19 cellular contexts compared by ENCODE assay signal in genomic region chr1:228836427-228836826, GRCh38.
DNase-seq lines count a peak whose midpoint lies in the region; ATAC-seq and TF ChIP-seq lines count a peak whose summit lies in the region.
"Had no signal": no experiment of that assay in that cellular context is flagged by ENCODE, and none has a peak within 500 bp of the region (broad histone marks: within the 10 kb centered on the region; RNA-seq: fewer than 3 reads in every experiment).

No MANE protein-coding gene starts in this region.

- H3K23ac ChIP-seq in trophoblast cell (ENCODE audit: low read length), result no peak overlapping the region

- H3K18ac ChIP-seq in trophoblast cell (ENCODE audit: low read length), result no peak overlapping the region

- peak overlapping the region; percentile 99 for H4K91ac ChIP-seq in trophoblast cell (ENCODE audit: low read depth, low read length)

- H4K12ac ChIP-seq in trophoblast cell (ENCODE audit: low read depth, low read length), result no peak overlapping the region

- H3K14ac ChIP-seq in trophoblast cell (ENCODE audit: low read length), result peak overlapping the region; percentile 57

- H3K36me3 ChIP-seq in body of pancreas (replicated peaks in 1 of 2; ENCODE audit: insufficient read depth in 1 of 2, low read depth in 2 of 2), result no peaks in the 10 kb centered on the region
- no peaks in the 10 kb centered on the region for H3K36me3 ChIP-seq in trophoblast cell (ENCODE audit: control insufficient read depth in 1 of 2, insufficient read depth in 2 of 2, low read length in 2 of 2)
- H3K36me3 ChIP-seq in testis (ENCODE audit: low read depth, missing control alignments), result no peaks in the 10 kb centered on the region
- H3K36me3 ChIP-seq: prostate gland had no signal

- no peak overlapping the region for H3K4me3 ChIP-seq in body of pancreas
- no peak overlapping the region for H3K4me3 ChIP-seq in trophoblast cell (ENCODE audit: low read depth, low read length)
- no peak overlapping the region for H3K4me3 ChIP-seq in testis
- H3K4me3 ChIP-seq: prostate gland had no signal

- H3K27ac Mint-ChIP-seq in T-helper 2 cell treated with Interferon-gamma antibody and Interleukin-4, amounts not matched to agents 5 μg/mL and 100 μg/mL, for 36 hours, result no peak overlapping the region
- H3K27ac Mint-ChIP-seq: activated naive CD8-positive, alpha-beta T cell treated with anti-CD3 and anti-CD28 coated beads, Interleukin-2, amount 50 U/mL, for 24 hours; CD4-positive, CD25-positive, alpha-beta regulatory T cell; stimulated activated effector memory CD8-positive, alpha-beta T cell treated with anti-CD3 and anti-CD28 coated beads, Interleukin-12 subunit alpha, Interleukin-12 subunit beta, amount 100 ng/mL, for 72 hours had no signal

- no peaks in the 10 kb centered on the region for H3K9me3 Mint-ChIP-seq in T-helper 2 cell treated with Interferon-gamma antibody and Interleukin-4, amounts not matched to agents 5 μg/mL and 100 μg/mL, for 36 hours
- H3K9me3 Mint-ChIP-seq: activated naive CD8-positive, alpha-beta T cell treated with anti-CD3 and anti-CD28 coated beads, Interleukin-2, amount 50 U/mL, for 24 hours; stimulated activated effector memory CD8-positive, alpha-beta T cell treated with anti-CD3 and anti-CD28 coated beads, Interleukin-12 subunit alpha, Interleukin-12 subunit beta, amount 100 ng/mL, for 72 hours had no signal

- WGBS in body of pancreas, 2 donors, result 46 to 57% methylated on average over 3 of the region's 3 CpGs
- no CpG with 5 or more reads among the region's 3 CpGs for WGBS in trophoblast cell (ENCODE audit: extremely low coverage, insufficient coverage, insufficient read length)
- WGBS in testis, 2 donors, result 63 to 79% methylated on average over 3 of the region's 3 CpGs

- no peaks in the 10 kb centered on the region for H3K36me3 Mint-ChIP-seq in T-helper 2 cell treated with Interferon-gamma antibody and Interleukin-4, amounts not matched to agents 5 μg/mL and 100 μg/mL, for 36 hours (ENCODE audit: low read depth)
- H3K36me3 Mint-ChIP-seq: CD4-positive, CD25-positive, alpha-beta regulatory T cell; stimulated activated effector memory CD8-positive, alpha-beta T cell treated with anti-CD3 and anti-CD28 coated beads, Interleukin-12 subunit alpha, Interleukin-12 subunit beta, amount 100 ng/mL, for 72 hours had no signal

- H4K8ac ChIP-seq in trophoblast cell (ENCODE audit: low read depth, low read length), result no peak overlapping the region

- peak; percentile 92 for DNase-seq in Ammon's horn (ENCODE audit: low spot score)
- DNase-seq in body of pancreas, result peak in 2 of 4 donors; percentile 45 to 46
- no peak for DNase-seq in left lobe of liver (ENCODE audit: low spot score)
- DNase-seq in trophoblast cell, result no peak
- DNase-seq in T-helper 2 cell treated with Interferon-gamma antibody and Interleukin-4, amounts not matched to agents 5 μg/mL and 100 μg/mL, for 36 hours (ENCODE audit: low spot score), result no peak
- DNase-seq in NCI-H446 treated with DMSO at 0.1 percent for 48 hours (lab: John Stamatoyannopoulos, UW), result no peak
- DNase-seq in testis, result no peak
- DNase-seq: ACHN; activated CD4-positive, alpha-beta T cell treated with anti-CD3 and anti-CD28 coated beads, Interleukin-2, amount 50 U/mL, for 48 hours; activated naive CD8-positive, alpha-beta T cell treated with anti-CD3 and anti-CD28 coated beads, Interleukin-2, amount 50 U/mL, for 24 hours; activated T-cell treated with anti-CD3 and anti-CD28 coated beads, Interleukin-2, amount 50 U/mL, for 48 hours; CD4-positive, CD25-positive, alpha-beta regulatory T cell; DMS79 treated with DMSO at 0.1 percent for 48 hours; Kasumi-1; NCI-H2171 had no signal

- TF ChIP-seq CTCF in body of pancreas (IDR thresholded peaks at IDR 0.05) (no peak), testis (IDR thresholded peaks at IDR 0.05) (no peak)

- H3K4me2 ChIP-seq in trophoblast cell (ENCODE audit: low read length), result no peak overlapping the region

- H2BK12ac ChIP-seq in trophoblast cell (ENCODE audit: low read length), result peak overlapping the region; percentile 51

- H3K4me1 ChIP-seq in body of pancreas (peaks cover 42% of the 10 kb centered on the region), trophoblast cell (ENCODE audit: control insufficient read depth in 1 of 2, insufficient read depth in 2 of 2, low read length in 2 of 2) (peaks cover 25 to 34% of the 10 kb centered on the region in 2 experiments), testis (no peaks in the 10 kb centered on the region)
- H3K4me1 ChIP-seq: prostate gland had no signal

- no peak overlapping the region for H3K4ac ChIP-seq in trophoblast cell (ENCODE audit: low read depth, low read length)

- H2BK5ac ChIP-seq in trophoblast cell (ENCODE audit: low read depth, low read length, poor library complexity), result no peak overlapping the region

- H3K9me3 ChIP-seq in body of pancreas (no peaks in the 10 kb centered on the region), trophoblast cell (ENCODE audit: insufficient read depth, low read depth, low read length) (no peaks in the 10 kb centered on the region), testis (no peaks in the 10 kb centered on the region)
- H3K9me3 ChIP-seq: prostate gland had no signal

- TF ChIP-seq POLR2A in body of pancreas (IDR thresholded peaks at IDR 0.05) (peak in 2 of 3 donors; percentile 20 to 46), testis (IDR thresholded peaks at IDR 0.05) (no peak)

- no peak overlapping the region for H3K9ac ChIP-seq in trophoblast cell (ENCODE audit: low read length)

- no peak overlapping the region for H2AK5ac ChIP-seq in trophoblast cell (ENCODE audit: low read length)

- H3K79me1 ChIP-seq in trophoblast cell (ENCODE audit: low read length), result peaks cover 37% of the 10 kb centered on the region

- peaks cover 9% of the 10 kb centered on the region for H3K79me2 ChIP-seq in trophoblast cell (ENCODE audit: control insufficient read depth, insufficient read depth, low read length, poor library complexity)

- no peak overlapping the region for H2AFZ ChIP-seq in trophoblast cell (ENCODE audit: insufficient read depth, low read length, poor library complexity)

- H3K4me1 Mint-ChIP-seq in T-helper 2 cell treated with Interferon-gamma antibody and Interleukin-4, amounts not matched to agents 5 μg/mL and 100 μg/mL, for 36 hours (ENCODE audit: low read depth), result peaks cover 2% of the 10 kb centered on the region
- H3K4me1 Mint-ChIP-seq: CD4-positive, CD25-positive, alpha-beta regulatory T cell; stimulated activated effector memory CD8-positive, alpha-beta T cell treated with anti-CD3 and anti-CD28 coated beads, Interleukin-12 subunit alpha, Interleukin-12 subunit beta, amount 100 ng/mL, for 72 hours had no signal

- peaks cover 20% of the 10 kb centered on the region for H3K27me3 Mint-ChIP-seq in T-helper 2 cell treated with Interferon-gamma antibody and Interleukin-4, amounts not matched to agents 5 μg/mL and 100 μg/mL, for 36 hours (ENCODE audit: low read depth)
- H3K27me3 Mint-ChIP-seq: activated naive CD8-positive, alpha-beta T cell treated with anti-CD3 and anti-CD28 coated beads, Interleukin-2, amount 50 U/mL, for 24 hours had no signal

- intact Hi-C loops in body of pancreas (cut with DNase I), result no loop called here
- intact Hi-C loops in testis (cut with DNase I; ENCODE audit: low total_unique reads), result no loop called here

- H2BK120ac ChIP-seq in trophoblast cell (ENCODE audit: insufficient read depth, low read length, poor library complexity), result peak overlapping the region; percentile 48

- H3K4me3 Mint-ChIP-seq in T-helper 2 cell treated with Interferon-gamma antibody and Interleukin-4, amounts not matched to agents 5 μg/mL and 100 μg/mL, for 36 hours, result no peak overlapping the region
- H3K4me3 Mint-ChIP-seq: activated naive CD8-positive, alpha-beta T cell treated with anti-CD3 and anti-CD28 coated beads, Interleukin-2, amount 50 U/mL, for 24 hours; CD4-positive, CD25-positive, alpha-beta regulatory T cell; stimulated activated effector memory CD8-positive, alpha-beta T cell treated with anti-CD3 and anti-CD28 coated beads, Interleukin-12 subunit alpha, Interleukin-12 subunit beta, amount 100 ng/mL, for 72 hours had no signal

- peak overlapping the region in 3 of 4 donors; percentile 91 to 95 (median 93) for H3K27ac ChIP-seq in body of pancreas
- H3K27ac ChIP-seq in trophoblast cell (ENCODE audit: low read depth, low read length), result peak overlapping the region; percentile 40
- no peak overlapping the region for H3K27ac ChIP-seq in testis
- H3K27ac ChIP-seq: prostate gland had no signal

- H3K27me3 ChIP-seq in body of pancreas, result no peaks in the 10 kb centered on the region
- H3K27me3 ChIP-seq in trophoblast cell (ENCODE audit: insufficient read depth, low read length), result no peaks in the 10 kb centered on the region
- no peaks in the 10 kb centered on the region for H3K27me3 ChIP-seq in testis

- ATAC-seq in body of pancreas (no peak), left lobe of liver (peak; percentile 61), HG02885 (IDR thresholded peaks at IDR 0.05; ENCODE audit: poor library complexity, unreplicated experiment) (no peak)
- ATAC-seq: activated naive CD8-positive, alpha-beta T cell treated with anti-CD3 and anti-CD28 coated beads, Interleukin-2, amount 50 U/mL, for 24 hours; SK-N-SH treated with all-trans-retinoic acid at 6 μM for 48 hours; stimulated activated effector memory CD8-positive, alpha-beta T cell treated with anti-CD3 and anti-CD28 coated beads, Interleukin-12 subunit alpha, Interleukin-12 subunit beta, amount 100 ng/mL, for 72 hours had no signal

Comparison
In these comparisons a context has a peak if more than half of its experiments do, and no peak if none do; other contexts are left out.
1. H3K27ac ChIP-seq: peak in body of pancreas (3 of 4) and trophoblast cell (single experiment); none in testis (0 of 2).